11 cellular contexts compared by ENCODE assay signal in genomic region chrX:135420831-135421230, GRCh38. TPM values are rescaled to one million over a fixed set of nuclear protein-coding genes. Genes with fewer than 3 reads are reported as not detected.
DNase-seq lines count a peak whose midpoint lies in the region; ATAC-seq and TF ChIP-seq lines count a peak whose summit lies in the region.
"Had no signal": no experiment of that assay in that cellular context is flagged by ENCODE, and none has a peak within 500 bp of the region (broad histone marks: within the 10 kb centered on the region; RNA-seq: fewer than 3 reads in every experiment).

No MANE protein-coding gene starts in this region.

- 0 out of 2 replicates have a peak, but pooled peaks cover 8% of the 10 kb centered on the region for H3K4me1 ChIP-seq in ES-I3 (ENCODE audit: insufficient read depth, low read length)
- H3K4me1 ChIP-seq: ascending aorta, left ventricle myocardium inferior had no signal

- intact Hi-C loops in natural killer cell (cut with micrococcal nuclease), result no loop called here

- H3K4me3 Mint-ChIP-seq in activated naive CD8-positive, alpha-beta T cell treated with anti-CD3 and anti-CD28 coated beads for 36 hours, result peak overlapping the region; percentile 64
- H3K4me3 Mint-ChIP-seq in natural killer cell, result peak overlapping the region; percentile 79

- peaks cover 6% of the 10 kb centered on the region for H3K4me1 Mint-ChIP-seq in activated naive CD8-positive, alpha-beta T cell treated with anti-CD3 and anti-CD28 coated beads for 36 hours
- H3K4me1 Mint-ChIP-seq in natural killer cell, result peaks cover 5 to 6% of the 10 kb centered on the region in 2 donors

- H3K27me3 Mint-ChIP-seq in activated naive CD8-positive, alpha-beta T cell treated with anti-CD3 and anti-CD28 coated beads for 36 hours, result no peaks in the 10 kb centered on the region
- peaks cover 8 to 19% of the 10 kb centered on the region in 2 donors for H3K27me3 Mint-ChIP-seq in natural killer cell (ENCODE audit: low read depth in 2 of 2)

- H3K36me3 Mint-ChIP-seq in activated naive CD8-positive, alpha-beta T cell treated with anti-CD3 and anti-CD28 coated beads for 36 hours, result no peaks in the 10 kb centered on the region
- no peaks in the 10 kb centered on the region for H3K36me3 Mint-ChIP-seq in natural killer cell

- ATAC-seq in natural killer cell (no peak), HG03280 (IDR thresholded peaks at IDR 0.05; ENCODE audit: unreplicated experiment) (no peak), GM19328 (IDR thresholded peaks at IDR 0.05; ENCODE audit: unreplicated experiment) (no peak)

- TF ChIP-seq CTCF in natural killer cell (IDR thresholded peaks at IDR 0.05), result no peak

- H3K9me3 Mint-ChIP-seq in activated naive CD8-positive, alpha-beta T cell treated with anti-CD3 and anti-CD28 coated beads for 36 hours, result no peaks in the 10 kb centered on the region
- no peaks in the 10 kb centered on the region for H3K9me3 Mint-ChIP-seq in natural killer cell

- peak; percentile 57 for DNase-seq in DMS53 (lab: John Stamatoyannopoulos, UW)
- no peak for DNase-seq in DMS53 treated with DMSO at 0.1 percent for 48 hours (lab: John Stamatoyannopoulos, UW; ENCODE audit: unreplicated experiment)
- no peak for DNase-seq in activated naive CD8-positive, alpha-beta T cell treated with anti-CD3 and anti-CD28 coated beads for 36 hours
- DNase-seq in natural killer cell, result no peak
- no peak for DNase-seq in HK-2 (ENCODE audit: unreplicated experiment)

- no peaks in the 10 kb centered on the region; the same call in 1 of the 2 replicates for H3K9me3 ChIP-seq in ES-I3 (ENCODE audit: control insufficient read depth, insufficient read depth, low read length)
- H3K9me3 ChIP-seq: ascending aorta, left ventricle myocardium inferior, sigmoid colon had no signal

- no peaks in the 10 kb centered on the region; the same call in 1 of the 2 replicates for H3K36me3 ChIP-seq in ES-I3 (ENCODE audit: insufficient read depth, low read length)
- H3K36me3 ChIP-seq: ascending aorta, left ventricle myocardium inferior, sigmoid colon had no signal

- H3K27ac Mint-ChIP-seq in activated naive CD8-positive, alpha-beta T cell treated with anti-CD3 and anti-CD28 coated beads for 36 hours, result no peak overlapping the region
- H3K27ac Mint-ChIP-seq in natural killer cell, result no peak overlapping the region

- H3K9ac ChIP-seq in ES-I3 (ENCODE audit: low read depth, low read length), result peak overlapping the region; percentile 32

RNA-seq across cellular contexts. Expression of gene SMIM10L2A, which starts 0.9 kb away (rescaled TPM):
- under 1 TPM; 0.31 to 0.38 TPM for total RNA-seq in activated naive CD8-positive, alpha-beta T cell treated with anti-CD3 and anti-CD28 coated beads for 36 hours
- total RNA-seq in natural killer cell, result under 1 TPM; 0.08 to 0.27 (median 0.14) TPM
